15 cellular contexts compared by ENCODE assay signal in genomic region chr2:200871151-200871550, GRCh38.
"Had no signal": no experiment of that assay in that cellular context is flagged by ENCODE, and none has a peak within 500 bp of the region (broad histone marks: within the 10 kb centered on the region; RNA-seq: fewer than 3 reads in every experiment).

No MANE protein-coding gene starts in this region.

- DNase-seq: activated CD4-positive, alpha-beta T cell treated with anti-CD3 and anti-CD28 coated beads for 1 hour; activated gamma-delta T cell treated with Interleukin-2 at 50 U/mL for 16 hours; activated T-cell treated with anti-CD3 and anti-CD28 coated beads, Interleukin-2, amount 50 U/mL, for 1 hour; amniotic stem cell; body of pancreas; effector memory CD4-positive, alpha-beta T cell; kidney; left ventricle myocardium inferior; nephron progenitor cell; psoas muscle; stimulated activated naive CD4-positive, alpha-beta T cell; testis; upper lobe of right lung had no signal

- H3K79me2 ChIP-seq: hepatocyte had no signal

- H3K27ac ChIP-seq: body of pancreas, hepatocyte, left ventricle myocardium inferior, psoas muscle, testis, upper lobe of right lung had no signal

- H3K27ac Mint-ChIP-seq: nephron progenitor cell had no signal

- ATAC-seq: body of pancreas, psoas muscle, sciatic nerve, upper lobe of right lung had no signal

- H3K9me3 ChIP-seq: body of pancreas, left ventricle myocardium inferior, psoas muscle, testis, upper lobe of right lung had no signal

- H3K4me2 ChIP-seq: hepatocyte had no signal

- H2AFZ ChIP-seq: hepatocyte had no signal

- H3K4me1 ChIP-seq: psoas muscle, upper lobe of right lung had no signal

- H3K9me3 Mint-ChIP-seq: nephron progenitor cell had no signal

- H3K4me1 Mint-ChIP-seq: nephron progenitor cell had no signal

- H3K27me3 ChIP-seq: body of pancreas, hepatocyte, testis, upper lobe of right lung had no signal

- H3K4me3 Mint-ChIP-seq: nephron progenitor cell had no signal

- H3K4me3 ChIP-seq: body of pancreas, hepatocyte, left ventricle myocardium inferior, psoas muscle, testis, upper lobe of right lung had no signal
